Comparison of ENCODE assay signal across 16 cellular contexts in the genomic region with DNA sequence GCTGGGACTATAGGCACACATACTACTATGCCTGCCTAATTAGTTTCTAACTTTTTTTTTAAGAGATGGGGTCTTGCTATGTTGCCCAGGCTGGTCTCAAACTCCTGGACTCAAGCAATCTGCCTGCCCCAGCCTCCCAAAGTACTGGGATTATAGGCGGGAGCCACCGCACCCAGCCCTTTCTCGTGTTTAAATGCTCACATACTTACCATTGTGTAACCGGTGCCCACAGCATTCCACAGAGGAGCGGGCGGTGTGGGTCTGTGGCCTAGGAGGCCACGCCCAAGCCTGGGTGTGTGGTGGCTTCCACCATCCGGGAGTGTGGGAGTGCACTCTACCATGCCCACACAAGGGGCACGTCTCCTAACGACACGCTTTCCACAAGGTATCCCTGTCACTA.
"Had no signal": no experiment of that assay in that cellular context is flagged by ENCODE, and none has a peak within 500 bp of the region (broad histone marks: within the 10 kb centered on the region; RNA-seq: fewer than 3 reads in every experiment).

No MANE protein-coding gene starts in this region.

- DNase-seq: activated CD4-positive, CD25-positive, alpha-beta regulatory T cell treated with anti-CD3 and anti-CD28 coated beads, Interleukin-2, amount 50 U/mL, for 72 hours; activated naive CD8-positive, alpha-beta T cell treated with anti-CD3 and anti-CD28 coated beads for 36 hours; effector memory CD8-positive, alpha-beta T cell; left ventricle myocardium superior; mucosa of descending colon; naive thymus-derived CD8-positive, alpha-beta T cell; posterior cingulate gyrus; stimulated activated CD4-positive, alpha-beta T cell treated with anti-CD3 and anti-CD28 coated beads, Interleukin-15, amount 100 ng/mL, for 24 hours; stimulated activated CD4-positive, alpha-beta T cell treated with anti-CD3 and anti-CD28 coated beads, Interleukin-4, amount 100 ng/mL, for 1 hour; stimulated activated naive B cell treated with anti-CD40 and anti-IgM and Interleukin-4, amounts not matched to agents 10 μg/mL and 1 μg/mL and 100 μg/mL, for 72 hours; T-cell; T-helper 9 cell; tibial artery had no signal

- H3K9me3 ChIP-seq: mucosa of descending colon, neutrophil, tibial artery had no signal

- H3K4me3 ChIP-seq: hepatocyte, mucosa of descending colon, skin epidermis, tibial artery had no signal

- H3K27me3 ChIP-seq: hepatocyte, neutrophil, tibial artery had no signal

- ATAC-seq: effector memory CD8-positive, alpha-beta T cell; left ventricle myocardium superior; mucosa of descending colon; naive thymus-derived CD8-positive, alpha-beta T cell; stimulated activated naive B cell treated with anti-CD40 and anti-IgM and Interleukin-4, amounts not matched to agents 10 μg/mL and 1 μg/mL and 100 μg/mL, for 72 hours; T-cell had no signal

- H3K4me1 ChIP-seq: tibial artery had no signal

- H3K27ac ChIP-seq: hepatocyte, neutrophil, skin epidermis, tibial artery had no signal
